1 cellular context compared by ENCODE assay signal in the genomic region with DNA sequence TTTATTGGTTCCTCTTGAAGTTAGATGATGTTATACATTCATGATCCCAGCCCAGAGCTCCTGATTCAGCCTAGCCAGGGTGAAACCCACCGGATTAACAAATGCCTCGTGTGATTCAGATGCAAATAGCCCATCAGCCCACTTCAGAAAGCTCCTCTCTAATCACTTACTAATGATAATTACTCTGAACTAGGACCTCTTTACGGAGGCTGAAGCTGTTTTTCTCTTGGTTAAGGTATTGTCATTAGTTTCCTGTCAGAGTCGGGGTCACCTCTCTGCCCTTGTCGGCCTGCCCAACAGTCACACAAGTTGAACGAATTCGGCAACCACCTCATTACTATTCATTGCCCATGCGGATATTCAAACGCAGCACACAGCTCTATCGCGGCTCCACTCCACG.
TF ChIP-seq lines count a peak whose summit lies in the region.

No MANE protein-coding gene starts in this region.

TF ChIP-seq in H1, 55 proteins besides CTCF, POLR2A, EP300 and RAD21:
- no peak for TF ChIP-seq KDM5A (IDR thresholded peaks at IDR 0.05; ENCODE audit: low read length)
- no peak for TF ChIP-seq CBX8 (IDR thresholded peaks at IDR 0.05; ENCODE audit: borderline replicate concordance, low read depth, low read length)
- TF ChIP-seq GABPA (IDR thresholded peaks at IDR 0.05; ENCODE audit: borderline replicate concordance, insufficient read depth, low read length), result no peak
- no peak for TF ChIP-seq FOSL1 (IDR thresholded peaks at IDR 0.05; ENCODE audit: insufficient read depth, low read depth, low read length)
- TF ChIP-seq, protein P1, sequence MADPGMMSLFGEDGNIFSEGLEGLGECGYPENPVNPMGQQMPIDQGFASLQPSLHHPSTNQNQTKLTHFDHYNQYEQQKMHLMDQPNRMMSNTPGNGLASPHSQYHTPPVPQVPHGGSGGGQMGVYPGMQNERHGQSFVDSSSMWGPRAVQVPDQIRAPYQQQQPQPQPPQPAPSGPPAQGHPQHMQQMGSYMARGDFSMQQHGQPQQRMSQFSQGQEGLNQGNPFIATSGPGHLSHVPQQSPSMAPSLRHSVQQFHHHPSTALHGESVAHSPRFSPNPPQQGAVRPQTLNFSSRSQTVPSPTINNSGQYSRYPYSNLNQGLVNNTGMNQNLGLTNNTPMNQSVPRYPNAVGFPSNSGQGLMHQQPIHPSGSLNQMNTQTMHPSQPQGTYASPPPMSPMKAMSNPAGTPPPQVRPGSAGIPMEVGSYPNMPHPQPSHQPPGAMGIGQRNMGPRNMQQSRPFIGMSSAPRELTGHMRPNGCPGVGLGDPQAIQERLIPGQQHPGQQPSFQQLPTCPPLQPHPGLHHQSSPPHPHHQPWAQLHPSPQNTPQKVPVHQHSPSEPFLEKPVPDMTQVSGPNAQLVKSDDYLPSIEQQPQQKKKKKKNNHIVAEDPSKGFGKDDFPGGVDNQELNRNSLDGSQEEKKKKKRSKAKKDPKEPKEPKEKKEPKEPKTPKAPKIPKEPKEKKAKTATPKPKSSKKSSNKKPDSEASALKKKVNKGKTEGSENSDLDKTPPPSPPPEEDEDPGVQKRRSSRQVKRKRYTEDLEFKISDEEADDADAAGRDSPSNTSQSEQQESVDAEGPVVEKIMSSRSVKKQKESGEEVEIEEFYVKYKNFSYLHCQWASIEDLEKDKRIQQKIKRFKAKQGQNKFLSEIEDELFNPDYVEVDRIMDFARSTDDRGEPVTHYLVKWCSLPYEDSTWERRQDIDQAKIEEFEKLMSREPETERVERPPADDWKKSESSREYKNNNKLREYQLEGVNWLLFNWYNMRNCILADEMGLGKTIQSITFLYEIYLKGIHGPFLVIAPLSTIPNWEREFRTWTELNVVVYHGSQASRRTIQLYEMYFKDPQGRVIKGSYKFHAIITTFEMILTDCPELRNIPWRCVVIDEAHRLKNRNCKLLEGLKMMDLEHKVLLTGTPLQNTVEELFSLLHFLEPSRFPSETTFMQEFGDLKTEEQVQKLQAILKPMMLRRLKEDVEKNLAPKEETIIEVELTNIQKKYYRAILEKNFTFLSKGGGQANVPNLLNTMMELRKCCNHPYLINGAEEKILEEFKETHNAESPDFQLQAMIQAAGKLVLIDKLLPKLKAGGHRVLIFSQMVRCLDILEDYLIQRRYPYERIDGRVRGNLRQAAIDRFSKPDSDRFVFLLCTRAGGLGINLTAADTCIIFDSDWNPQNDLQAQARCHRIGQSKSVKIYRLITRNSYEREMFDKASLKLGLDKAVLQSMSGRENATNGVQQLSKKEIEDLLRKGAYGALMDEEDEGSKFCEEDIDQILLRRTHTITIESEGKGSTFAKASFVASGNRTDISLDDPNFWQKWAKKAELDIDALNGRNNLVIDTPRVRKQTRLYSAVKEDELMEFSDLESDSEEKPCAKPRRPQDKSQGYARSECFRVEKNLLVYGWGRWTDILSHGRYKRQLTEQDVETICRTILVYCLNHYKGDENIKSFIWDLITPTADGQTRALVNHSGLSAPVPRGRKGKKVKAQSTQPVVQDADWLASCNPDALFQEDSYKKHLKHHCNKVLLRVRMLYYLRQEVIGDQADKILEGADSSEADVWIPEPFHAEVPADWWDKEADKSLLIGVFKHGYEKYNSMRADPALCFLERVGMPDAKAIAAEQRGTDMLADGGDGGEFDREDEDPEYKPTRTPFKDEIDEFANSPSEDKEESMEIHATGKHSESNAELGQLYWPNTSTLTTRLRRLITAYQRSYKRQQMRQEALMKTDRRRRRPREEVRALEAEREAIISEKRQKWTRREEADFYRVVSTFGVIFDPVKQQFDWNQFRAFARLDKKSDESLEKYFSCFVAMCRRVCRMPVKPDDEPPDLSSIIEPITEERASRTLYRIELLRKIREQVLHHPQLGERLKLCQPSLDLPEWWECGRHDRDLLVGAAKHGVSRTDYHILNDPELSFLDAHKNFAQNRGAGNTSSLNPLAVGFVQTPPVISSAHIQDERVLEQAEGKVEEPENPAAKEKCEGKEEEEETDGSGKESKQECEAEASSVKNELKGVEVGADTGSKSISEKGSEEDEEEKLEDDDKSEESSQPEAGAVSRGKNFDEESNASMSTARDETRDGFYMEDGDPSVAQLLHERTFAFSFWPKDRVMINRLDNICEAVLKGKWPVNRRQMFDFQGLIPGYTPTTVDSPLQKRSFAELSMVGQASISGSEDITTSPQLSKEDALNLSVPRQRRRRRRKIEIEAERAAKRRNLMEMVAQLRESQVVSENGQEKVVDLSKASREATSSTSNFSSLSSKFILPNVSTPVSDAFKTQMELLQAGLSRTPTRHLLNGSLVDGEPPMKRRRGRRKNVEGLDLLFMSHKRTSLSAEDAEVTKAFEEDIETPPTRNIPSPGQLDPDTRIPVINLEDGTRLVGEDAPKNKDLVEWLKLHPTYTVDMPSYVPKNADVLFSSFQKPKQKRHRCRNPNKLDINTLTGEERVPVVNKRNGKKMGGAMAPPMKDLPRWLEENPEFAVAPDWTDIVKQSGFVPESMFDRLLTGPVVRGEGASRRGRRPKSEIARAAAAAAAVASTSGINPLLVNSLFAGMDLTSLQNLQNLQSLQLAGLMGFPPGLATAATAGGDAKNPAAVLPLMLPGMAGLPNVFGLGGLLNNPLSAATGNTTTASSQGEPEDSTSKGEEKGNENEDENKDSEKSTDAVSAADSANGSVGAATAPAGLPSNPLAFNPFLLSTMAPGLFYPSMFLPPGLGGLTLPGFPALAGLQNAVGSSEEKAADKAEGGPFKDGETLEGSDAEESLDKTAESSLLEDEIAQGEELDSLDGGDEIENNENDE (IDR thresholded peaks at IDR 0.05; ENCODE audit: insufficient replicate concordance, low read length), result peak; percentile 73
- TF ChIP-seq RBBP5 (IDR thresholded peaks at IDR 0.05; ENCODE audit: borderline replicate concordance, low read depth, low read length), result no peak; the same call in 1 of the 2 replicates
- TF ChIP-seq, protein P2, sequence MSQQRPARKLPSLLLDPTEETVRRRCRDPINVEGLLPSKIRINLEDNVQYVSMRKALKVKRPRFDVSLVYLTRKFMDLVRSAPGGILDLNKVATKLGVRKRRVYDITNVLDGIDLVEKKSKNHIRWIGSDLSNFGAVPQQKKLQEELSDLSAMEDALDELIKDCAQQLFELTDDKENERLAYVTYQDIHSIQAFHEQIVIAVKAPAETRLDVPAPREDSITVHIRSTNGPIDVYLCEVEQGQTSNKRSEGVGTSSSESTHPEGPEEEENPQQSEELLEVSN (IDR thresholded peaks at IDR 0.05), result 0 out of 2 replicates have a peak, but pooled peaks have one; percentile 6
- TF ChIP-seq TAF7 (optimal IDR thresholded peaks at IDR 0.05; ENCODE audit: borderline replicate concordance, low read depth, low read length), result no peak
- no peak for TF ChIP-seq RNF2 (IDR thresholded peaks at IDR 0.05; ENCODE audit: borderline replicate concordance, low read depth, low read length, missing control alignments, poor library complexity, severe bottlenecking)
- TF ChIP-seq TAF1 (IDR thresholded peaks at IDR 0.05; ENCODE audit: low read depth, low read length), result peak; percentile 37; the same call in 1 of the 2 replicates
- TF ChIP-seq BACH1 (IDR thresholded peaks at IDR 0.05; ENCODE audit: low read length), result no peak
- TF ChIP-seq POU5F1 (IDR thresholded peaks at IDR 0.05; ENCODE audit: low read depth, low read length), result peak; percentile 43; the same call in 1 of the 2 replicates
- TF ChIP-seq CHD2 (IDR thresholded peaks at IDR 0.05; ENCODE audit: low read length), result no peak
- TF ChIP-seq NANOG (IDR thresholded peaks at IDR 0.05; ENCODE audit: insufficient read depth, low read depth, low read length, poor library complexity, severe bottlenecking), result peak; percentile 89
- peak; percentile 24; the same call in 1 of the 2 replicates for TF ChIP-seq SP1 (IDR thresholded peaks at IDR 0.05; ENCODE audit: low read depth, low read length)
- no peak for TF ChIP-seq BCL11A (IDR thresholded peaks at IDR 0.05; ENCODE audit: low read depth in 2 of 2, low read length in 2 of 2)
- TF ChIP-seq SP4 (IDR thresholded peaks at IDR 0.05; ENCODE audit: low read length), result no peak
- no peak for TF ChIP-seq KDM1A (IDR thresholded peaks at IDR 0.05; ENCODE audit: borderline replicate concordance, low read length)
- TF ChIP-seq GTF2F1 (IDR thresholded peaks at IDR 0.05; ENCODE audit: borderline replicate concordance, low read depth, low read length), result no peak
